8 cellular contexts compared by ENCODE assay signal in genomic region chr19:16626796-16627193, GRCh38. TPM values are rescaled to one million over a fixed set of nuclear protein-coding genes. Genes with fewer than 3 reads are reported as not detected.
DNase-seq lines count a peak whose midpoint lies in the region; ATAC-seq and TF ChIP-seq lines count a peak whose summit lies in the region.

No MANE protein-coding gene starts in this region.

- no TSS peak for BruUV-seq in A673 (replicated peaks; lab: Mats Ljungman, UMichigan)

- no peak overlapping the region for H2AFZ ChIP-seq in KMS-11 (ENCODE audit: low read depth)

- H4K20me1 ChIP-seq in KMS-11 (ENCODE audit: insufficient read depth): peaks cover 18% of the 10 kb centered on the region; the same call in 1 of the 2 replicates

- POLR2A ChIA-PET in A673 (lab: Charles Lee; ENCODE audit: low non-redundant PET): no interaction called here

- CTCF ChIA-PET in A673 (lab: Charles Lee): interaction anchor here (1.2 kb wide), 1 partner anchor 99 kb away, joined by 3 read pairs; no protein-coding TSS in a partner anchor

- H3K36me3 ChIP-seq in A673 (ENCODE audit: insufficient read depth, low read length, poor library complexity, severe bottlenecking): peaks cover 11% of the 10 kb centered on the region
- no peaks in the 10 kb centered on the region for H3K36me3 ChIP-seq in KMS-11 (ENCODE audit: insufficient read depth)
- H3K36me3 ChIP-seq in muscle layer of duodenum (ENCODE audit: control insufficient read depth in 1 of 2, insufficient read depth in 2 of 2, low read length in 2 of 2): peaks cover 8 to 19% of the 10 kb centered on the region in 2 donors

- H3K9me3 ChIP-seq in A673 (ENCODE audit: low read depth, low read length, poor library complexity, severe bottlenecking) (no peaks in the 10 kb centered on the region), muscle layer of duodenum (ENCODE audit: control insufficient read depth in 1 of 2, low read length in 2 of 2) (no peaks in the 10 kb centered on the region)

- ATAC-seq in GM18520 (IDR thresholded peaks at IDR 0.05; ENCODE audit: unreplicated experiment) (no peak), GM21423 (IDR thresholded peaks at IDR 0.05; ENCODE audit: unreplicated experiment) (no peak)

- peak overlapping the region; percentile 93 for H3K4me2 ChIP-seq in KMS-11

- intact Hi-C loops in A673 (cut with micrococcal nuclease; ENCODE audit: unreplicated experiment): loop anchor here (5.0 kb wide), 2 partner anchors 54 to 451 kb away; partner anchors contain the start of genes HAUS8, MYO9B and SLC35E1

- peaks cover 68% of the 10 kb centered on the region for H3K79me2 ChIP-seq in KMS-11 (ENCODE audit: insufficient read depth, low read depth)

- H3K4me3 ChIP-seq in A673 (ENCODE audit: low read depth, low read length, poor library complexity, severe bottlenecking): peak overlapping the region; percentile 100
- H3K4me3 ChIP-seq in KMS-11 (IDR thresholded peaks at IDR 0.05; ENCODE audit: insufficient read depth, low read depth, low read length): no peak overlapping the region
- peak overlapping the region; percentile 94 to 95 for H3K4me3 ChIP-seq in cardiac fibroblast (replicated peaks in 1 of 2; ENCODE audit: low read depth in 2 of 2, low read length in 2 of 2)
- peak overlapping the region; percentile 89 to 99 for H3K4me3 ChIP-seq in muscle layer of duodenum (ENCODE audit: low read depth in 1 of 2, low read length in 2 of 2)

- peak overlapping the region; percentile 72; the same call in 1 of the 2 replicates for H3K9ac ChIP-seq in KMS-11

- H3K27ac ChIP-seq in A673 (ENCODE audit: low read depth, low read length, poor library complexity, severe bottlenecking): peak overlapping the region; percentile 98
- peak overlapping the region; percentile 44 for H3K27ac ChIP-seq in KMS-11
- H3K27ac ChIP-seq in muscle layer of duodenum (ENCODE audit: low read length): peak overlapping the region; percentile 87

- peaks cover 15% of the 10 kb centered on the region for H3K4me1 ChIP-seq in A673 (ENCODE audit: insufficient read depth, low read length, poor library complexity, severe bottlenecking)
- H3K4me1 ChIP-seq in KMS-11 (ENCODE audit: low read depth, poor library complexity, severe bottlenecking): peaks cover 53% of the 10 kb centered on the region
- H3K4me1 ChIP-seq in muscle layer of duodenum (ENCODE audit: control insufficient read depth in 1 of 2, insufficient read depth in 2 of 2, low read length in 2 of 2): peaks cover 3 to 32% of the 10 kb centered on the region in 2 donors

- no peak for DNase-seq in A673 (ENCODE audit: low spot score)
- DNase-seq in cardiac fibroblast (ENCODE audit: low read depth in 2 of 2): no peak
- no peak for DNase-seq in hippocampal formation (lab: John Stamatoyannopoulos, UW)
- DNase-seq in cortex of kidney (lab: John Stamatoyannopoulos, UW): no peak

- no peak for TF ChIP-seq CTCF in A673 (conservative IDR thresholded peaks at IDR 0.05; ENCODE audit: low read depth, low read length)
- TF ChIP-seq CTCF in KMS-11 (conservative IDR thresholded peaks at IDR 0.05; ENCODE audit: low read depth, low read length): no peak
- no peak for TF ChIP-seq CTCF in cardiac fibroblast (IDR thresholded peaks at IDR 0.05; ENCODE audit: low read depth, low read length)

- H3K27me3 ChIP-seq in A673 (replicated peaks; ENCODE audit: insufficient read depth, low read depth, low read length, poor library complexity) (no peaks in the 10 kb centered on the region), KMS-11 (ENCODE audit: insufficient read depth, low read depth) (no peaks in the 10 kb centered on the region), muscle layer of duodenum (ENCODE audit: low read depth, low read length) (no peaks in the 10 kb centered on the region)

RNA-seq across cellular contexts. Expression of gene MED26, which starts 1.2 kb away (rescaled TPM):
- total RNA-seq in A673 (2021): 13.4 and 15.6 TPM in 2 replicates

RNA-seq across cellular contexts. Expression of gene SMIM7, which starts 33.1 kb away (rescaled TPM):
- 67.0 and 82.7 TPM in 2 replicates for total RNA-seq in A673 (2021)

RNA-seq across cellular contexts. Expression of gene TMEM38A, which starts 34.1 kb away (rescaled TPM):
- 8.3 and 8.6 TPM in 2 replicates for total RNA-seq in A673 (2021)

RNA-seq across cellular contexts. Expression of gene SLC35E1, which starts 54.6 kb away (rescaled TPM):
- total RNA-seq in A673 (2021): 36.3 and 37.9 TPM in 2 replicates

Comparison
In these comparisons a context has a peak if more than half of its experiments do, and no peak if none do; other contexts are left out.
1. H3K27ac ChIP-seq: peak in every context shown above with its lines; median percentile 98 in A673; 87 in muscle layer of duodenum; 44 in KMS-11.